In genomic region chr13:75829874-75830273, GRCh38 we compare ENCODE assay signal across 23 cellular contexts.
DNase-seq lines count a peak whose midpoint lies in the region; ATAC-seq, FAIRE-seq and TF ChIP-seq lines count a peak whose summit lies in the region.
"Had no signal": no experiment of that assay in that cellular context is flagged by ENCODE, and none has a peak within 500 bp of the region (broad histone marks: within the 10 kb centered on the region; RNA-seq: fewer than 3 reads in every experiment).

No MANE protein-coding gene starts in this region.

- POLR2A ChIA-PET in SK-N-SH (lab: Yijun Ruan, JAX): no interaction called here

- peaks cover 23% of the 10 kb centered on the region for H3F3A ChIP-seq in SK-N-SH (replicated peaks; ENCODE audit: insufficient read depth)

- H3K79me2 ChIP-seq in SK-N-SH (ENCODE audit: insufficient read depth) (peaks cover 95% of the 10 kb centered on the region), osteoblast (ENCODE audit: insufficient read depth, low read length) (peaks cover 91% of the 10 kb centered on the region)

- H4K20me1 ChIP-seq in SK-N-SH (ENCODE audit: insufficient read depth) (peaks cover 72% of the 10 kb centered on the region), osteoblast (ENCODE audit: insufficient read depth, low read length) (peaks cover 75% of the 10 kb centered on the region)

- no peak overlapping the region for H2AFZ ChIP-seq in SK-N-SH (ENCODE audit: low read depth)
- no peak overlapping the region for H2AFZ ChIP-seq in osteoblast (ENCODE audit: low read length)

- H3K36me3 ChIP-seq in SK-N-SH (replicated peaks in 1 of 2; ENCODE audit: control insufficient read depth in 1 of 2, insufficient read depth in 2 of 2, low read length in 1 of 2): peaks cover 44 to 75% of the 10 kb centered on the region in 2 experiments
- H3K36me3 ChIP-seq in osteoblast (ENCODE audit: insufficient read depth, low read length): peaks cover 71% of the 10 kb centered on the region

- intact Hi-C loops in sciatic nerve (cut with DNase I): no loop called here

- CTCF ChIA-PET in SK-N-SH (lab: Yijun Ruan, JAX): interaction anchor here (1.2 kb wide), 1 partner anchor 142 kb away, joined by 3 read pairs; no protein-coding TSS in a partner anchor

- no peak for FAIRE-seq in H54 (lab: Jason Lieb, UNC)
- FAIRE-seq: RCC 7860 had no signal

- no peaks in the 10 kb centered on the region for H3K9me2 ChIP-seq in SK-N-SH

- no peak for TF ChIP-seq POLR2A in H54 (IDR thresholded peaks at IDR 0.05; ENCODE audit: low read depth, low read length)

- no peaks in the 10 kb centered on the region for H3K4me1 ChIP-seq in SK-N-SH (ENCODE audit: control insufficient read depth in 1 of 2, insufficient read depth in 2 of 2, low read depth in 1 of 2, low read length in 1 of 2)
- H3K4me1 ChIP-seq in osteoblast (ENCODE audit: insufficient read depth, low read length): peaks cover 50% of the 10 kb centered on the region
- H3K4me1 ChIP-seq: SJCRH30 had no signal

- TF ChIP-seq EP300 in SK-N-SH (IDR thresholded peaks at IDR 0.05; ENCODE audit: borderline replicate concordance in 1 of 2, low read depth in 1 of 2, low read length in 1 of 2): peak in 1 of 2 experiments; percentile 26; a peak in 1 of 4 replicates

- H3K9me3 ChIP-seq in SK-N-SH: no peaks in the 10 kb centered on the region
- no peaks in the 10 kb centered on the region for H3K9me3 ChIP-seq in osteoblast (ENCODE audit: low read depth, low read length)
- H3K9me3 ChIP-seq: SJCRH30 had no signal

- ATAC-seq in sciatic nerve: no peak

- DNase-seq in EL: peak; percentile 23
- DNase-seq in SK-N-SH: no peak
- DNase-seq in fibroblast of the aortic adventitia (ENCODE audit: low read depth): peak; percentile 20
- no peak for DNase-seq in osteoblast (ENCODE audit: insufficient read length, low spot score, missing footprints)
- no peak for DNase-seq in H54 (ENCODE audit: insufficient read length, low spot score)
- no peak for DNase-seq in GM19238 (ENCODE audit: insufficient read length, low spot score)
- DNase-seq in epidermal melanocyte (ENCODE audit: insufficient read length, low spot score): no peak
- DNase-seq in sciatic nerve (ENCODE audit: low spot score): no peak
- DNase-seq: Calu3; CD8-positive, alpha-beta memory T cell; DMS153; GDM1; H7; Karpas-422; NCI-H1694; NCI-H2081 treated with DMSO at 0.1 percent for 48 hours; NCI-H2171 treated with DMSO at 0.1 percent for 48 hours; NCI-H446 treated with DMSO at 0.1 percent for 48 hours; NCI-H526 treated with DMSO at 0.1 percent for 48 hours; OCI-M1; SJCRH30 had no signal

- H3K4me2 ChIP-seq in SK-N-SH (no peak overlapping the region), osteoblast (ENCODE audit: insufficient read depth, low read length) (peak overlapping the region; percentile 26)

- H3K27ac ChIP-seq in SK-N-SH (ENCODE audit: low read depth in 2 of 2, low read length in 1 of 2): peak overlapping the region in 1 of 2 experiments; percentile 58; a peak in 2 of 4 replicates
- H3K27ac ChIP-seq in osteoblast (ENCODE audit: low read depth, low read length): peak overlapping the region; percentile 40
- H3K27ac ChIP-seq: C4-2B, SJCRH30 had no signal

- no peak for TF ChIP-seq RAD21 in SK-N-SH (IDR thresholded peaks at IDR 0.05; ENCODE audit: low read length)

- H3K4me3 ChIP-seq in SK-N-SH (ENCODE audit: low read depth in 2 of 2, low read length in 1 of 2) (no peak overlapping the region), fibroblast of the aortic adventitia (ENCODE audit: low read depth, low read length) (no peak overlapping the region), osteoblast (ENCODE audit: insufficient read depth, low read length) (no peak overlapping the region)
- H3K4me3 ChIP-seq: SJCRH30 had no signal

- TF ChIP-seq CTCF in SK-N-SH (IDR thresholded peaks at IDR 0.05): no peak
- no peak for TF ChIP-seq CTCF in fibroblast of the aortic adventitia (IDR thresholded peaks at IDR 0.05; ENCODE audit: insufficient read depth, low read length)
- no peak for TF ChIP-seq CTCF in osteoblast (IDR thresholded peaks at IDR 0.05; ENCODE audit: extremely low read depth, low read depth, low read length)

- H3K9ac ChIP-seq in SK-N-SH: no peak overlapping the region

- WGBS in SK-N-SH (ENCODE audit: low lambda C conversion rate): 79% methylated on average over 1 of the region's 1 CpG

- H3K27me3 ChIP-seq in SK-N-SH (ENCODE audit: insufficient read depth): no peaks in the 10 kb centered on the region
- H3K27me3 ChIP-seq in osteoblast (ENCODE audit: insufficient read depth, low read length): no peaks in the 10 kb centered on the region
- H3K27me3 ChIP-seq: SJCRH30 had no signal

TF ChIP-seq in SK-N-SH, 30 proteins besides CTCF, POLR2A, EP300 and RAD21:
- TF ChIP-seq FOXJ3 (CRISPR knock-in tag; IDR thresholded peaks at IDR 0.05): no peak
- no peak for TF ChIP-seq YY1 (IDR thresholded peaks at IDR 0.05; ENCODE audit: low read depth)
- TF ChIP-seq USF1 (IDR thresholded peaks at IDR 0.05; ENCODE audit: borderline replicate concordance, low read depth): no peak
- no peak for TF ChIP-seq NRF1 (IDR thresholded peaks at IDR 0.05; ENCODE audit: low read depth, low read length)
- TF ChIP-seq CHD2 (IDR thresholded peaks at IDR 0.05; ENCODE audit: low read length, partially characterized antibody): no peak
- TF ChIP-seq EZH2phosphoT487 (IDR thresholded peaks at IDR 0.05; ENCODE audit: borderline replicate concordance, low read depth): no peak
- no peak for TF ChIP-seq SMC3 (IDR thresholded peaks at IDR 0.05; ENCODE audit: low read depth, low read length)
- no peak for TF ChIP-seq NFIC (IDR thresholded peaks at IDR 0.05; ENCODE audit: borderline replicate concordance)
- no peak for TF ChIP-seq RCOR1 (IDR thresholded peaks at IDR 0.05; ENCODE audit: low read length)
- TF ChIP-seq SIN3A (IDR thresholded peaks at IDR 0.05; ENCODE audit: borderline replicate concordance, low read depth, low read length): no peak
- no peak for TF ChIP-seq TEAD4 (IDR thresholded peaks at IDR 0.05; ENCODE audit: borderline replicate concordance, insufficient read depth)
- no peak for TF ChIP-seq GABPA (IDR thresholded peaks at IDR 0.05; ENCODE audit: low read depth)
- TF ChIP-seq POLR2AphosphoS5 (IDR thresholded peaks at IDR 0.05; ENCODE audit: low read depth, low read length): no peak
- TF ChIP-seq ELF1 (IDR thresholded peaks at IDR 0.05): no peak
- TF ChIP-seq PBX3 (IDR thresholded peaks at IDR 0.05): peak; percentile 71
- TF ChIP-seq TCF12 (IDR thresholded peaks at IDR 0.05): peak; percentile 32; the same call in 1 of the 2 replicates
- TF ChIP-seq MAX (IDR thresholded peaks at IDR 0.05; ENCODE audit: low read depth): no peak
- TF ChIP-seq JUND (IDR thresholded peaks at IDR 0.05): 0 out of 2 replicates have a peak, but pooled peaks have one; percentile 8
- TF ChIP-seq RFX5 (IDR thresholded peaks at IDR 0.05; ENCODE audit: low read length): no peak

Comparison
In these comparisons a context has a peak if more than half of its experiments do, and no peak if none do; other contexts are left out.
1. DNase-seq: peak in EL (single experiment) and fibroblast of the aortic adventitia (single experiment); none in SK-N-SH (single experiment), osteoblast (single experiment), H54 (single experiment), GM19238 (single experiment), epidermal melanocyte (single experiment) and sciatic nerve (single experiment).